ENCODE assay signal across 1 cellular context in genomic region chr1:182293119-182293589, GRCh38.
TF ChIP-seq lines count a peak whose summit lies in the region.

No MANE protein-coding gene starts in this region.

TF ChIP-seq in HepG2, 621 proteins besides CTCF, POLR2A, EP300 and RAD21 (continued from another document and continues in another):
- TF ChIP-seq ZBED4 (CRISPR knock-in tag; IDR thresholded peaks at IDR 0.05; ENCODE audit: borderline replicate concordance) (no peak; the same call in 1 of the 2 replicates), ZNF543 (CRISPR knock-in tag; IDR thresholded peaks at IDR 0.05) (no peak), RBAK (CRISPR knock-in tag; IDR thresholded peaks at IDR 0.05) (no peak), NAIF1 (CRISPR knock-in tag; IDR thresholded peaks at IDR 0.05; ENCODE audit: borderline replicate concordance) (no peak), ZNF703 (CRISPR knock-in tag; IDR thresholded peaks at IDR 0.05; ENCODE audit: borderline replicate concordance) (no peak), AKAP8 (CRISPR knock-in tag; IDR thresholded peaks at IDR 0.05) (no peak), ZNF674 (CRISPR knock-in tag; IDR thresholded peaks at IDR 0.05; ENCODE audit: low read depth) (no peak), ZNF292 (CRISPR knock-in tag; IDR thresholded peaks at IDR 0.05; ENCODE audit: borderline replicate concordance, low read depth) (peak; percentile 86; the same call in 1 of the 2 replicates), ERF (CRISPR knock-in tag; IDR thresholded peaks at IDR 0.05) (peak; percentile 67), JARID2 (CRISPR knock-in tag; IDR thresholded peaks at IDR 0.05; ENCODE audit: insufficient replicate concordance) (no peak), ISL2 (CRISPR knock-in tag; IDR thresholded peaks at IDR 0.05) (peak; percentile 64; the same call in 1 of the 2 replicates), ZNF101 (CRISPR knock-in tag; IDR thresholded peaks at IDR 0.05; ENCODE audit: borderline replicate concordance, low read depth) (no peak), YEATS4 (CRISPR knock-in tag; IDR thresholded peaks at IDR 0.05; ENCODE audit: borderline replicate concordance) (no peak; the same call in 1 of the 2 replicates), RAD51 (IDR thresholded peaks at IDR 0.05; ENCODE audit: borderline replicate concordance) (no peak), ZFP37 (CRISPR knock-in tag; IDR thresholded peaks at IDR 0.05; ENCODE audit: borderline replicate concordance) (no peak), SP2 (CRISPR knock-in tag; IDR thresholded peaks at IDR 0.05) (no peak), ZNF619 (CRISPR knock-in tag; IDR thresholded peaks at IDR 0.05) (no peak), ZNF773 (CRISPR knock-in tag; IDR thresholded peaks at IDR 0.05; ENCODE audit: borderline replicate concordance) (no peak), ZNF737 (CRISPR knock-in tag; IDR thresholded peaks at IDR 0.05; ENCODE audit: borderline replicate concordance) (no peak), ZSCAN31 (CRISPR knock-in tag; IDR thresholded peaks at IDR 0.05; ENCODE audit: low read depth) (0 out of 2 replicates have a peak, but pooled peaks have one; percentile 60), ZGPAT (CRISPR knock-in tag; IDR thresholded peaks at IDR 0.05) (peak; percentile 55), ZNF142 (CRISPR knock-in tag; IDR thresholded peaks at IDR 0.05) (no peak), TOE1 (CRISPR knock-in tag; IDR thresholded peaks at IDR 0.05) (no peak), ZNF20 (CRISPR knock-in tag; IDR thresholded peaks at IDR 0.05) (no peak), MZF1 (CRISPR knock-in tag; IDR thresholded peaks at IDR 0.05; ENCODE audit: borderline replicate concordance) (no peak), TCF7 (IDR thresholded peaks at IDR 0.05; ENCODE audit: low read depth) (peak; percentile 77), NFYB (CRISPR knock-in tag; IDR thresholded peaks at IDR 0.05) (no peak), HNRNPUL1 (IDR thresholded peaks at IDR 0.05; ENCODE audit: low read depth, low read length) (no peak), ZNF230 (CRISPR knock-in tag; IDR thresholded peaks at IDR 0.05) (no peak), GATA4 (IDR thresholded peaks at IDR 0.05; ENCODE audit: borderline replicate concordance, low read depth) (no peak; the same call in 1 of the 2 replicates), TEF (CRISPR knock-in tag; IDR thresholded peaks at IDR 0.05) (no peak), GTF3A (CRISPR knock-in tag; conservative IDR thresholded peaks at IDR 0.05) (no peak), ZBTB2 (CRISPR knock-in tag; IDR thresholded peaks at IDR 0.05; ENCODE audit: low read depth) (no peak), HDAC6 (IDR thresholded peaks at IDR 0.05; ENCODE audit: low read depth, low read length) (no peak), NCOR1 (IDR thresholded peaks at IDR 0.05; ENCODE audit: borderline replicate concordance, low read length) (peak; percentile 79; the same call in 1 of the 2 replicates), FOXA3 (CRISPR knock-in tag; IDR thresholded peaks at IDR 0.05) (peak; percentile 59), ZNF775 (CRISPR knock-in tag; IDR thresholded peaks at IDR 0.05; ENCODE audit: borderline replicate concordance) (no peak), ZNF512 (CRISPR knock-in tag; IDR thresholded peaks at IDR 0.05) (no peak), NCOA2 (CRISPR knock-in tag; IDR thresholded peaks at IDR 0.05) (peak; percentile 80), ZNF460 (CRISPR knock-in tag; IDR thresholded peaks at IDR 0.05; ENCODE audit: borderline replicate concordance) (no peak; the same call in 1 of the 2 replicates), ZNF788 (CRISPR knock-in tag; IDR thresholded peaks at IDR 0.05; ENCODE audit: borderline replicate concordance) (peak; percentile 50; the same call in 1 of the 2 replicates), ZNF879 (CRISPR knock-in tag; IDR thresholded peaks at IDR 0.05) (no peak), ZNF746 (CRISPR knock-in tag; IDR thresholded peaks at IDR 0.05) (peak; percentile 28; the same call in 1 of the 2 replicates), TOPORS (CRISPR knock-in tag; IDR thresholded peaks at IDR 0.05) (no peak), MEIS2 (CRISPR knock-in tag; IDR thresholded peaks at IDR 0.05) (no peak), ZNF331 (CRISPR knock-in tag; IDR thresholded peaks at IDR 0.05) (peak; percentile 46; the same call in 1 of the 2 replicates), ZNF451 (CRISPR knock-in tag; IDR thresholded peaks at IDR 0.05) (no peak), BCLAF1 (IDR thresholded peaks at IDR 0.05) (no peak), ZNF143 (CRISPR knock-in tag; IDR thresholded peaks at IDR 0.05) (no peak)
